Comparison of ENCODE assay signal across 12 cellular contexts in the genomic region with DNA sequence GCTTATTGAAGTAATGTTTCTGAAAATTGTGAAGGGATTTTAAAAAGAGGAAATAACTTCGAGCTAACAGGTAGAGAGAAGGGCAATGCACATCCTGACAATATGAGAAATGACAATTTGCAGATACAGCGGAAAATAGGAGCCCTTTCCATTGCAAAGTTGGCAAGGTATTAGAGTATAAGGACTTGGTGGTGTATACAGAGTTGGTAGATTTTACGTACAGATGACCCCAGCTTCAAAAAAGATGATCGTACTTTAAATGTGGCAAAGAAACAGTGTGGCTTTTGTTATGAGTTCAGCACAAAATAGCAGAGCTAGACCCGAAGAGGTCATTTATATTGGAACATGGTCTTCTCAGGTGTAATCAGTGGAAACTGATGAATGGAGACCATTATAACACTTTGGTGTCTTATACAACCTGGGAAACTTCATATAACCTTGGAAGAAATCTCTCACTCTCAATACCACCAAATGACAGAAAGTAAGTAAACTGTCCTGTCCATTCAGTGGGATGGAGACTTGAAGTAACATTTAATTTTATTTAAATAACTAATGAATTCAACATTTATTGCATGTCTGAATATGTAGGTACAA. TPM values are rescaled to one million over a fixed set of nuclear protein-coding genes. Genes with fewer than 3 reads are reported as not detected.
DNase-seq lines count a peak whose midpoint lies in the region; ATAC-seq and TF ChIP-seq lines count a peak whose summit lies in the region.
"Had no signal": no experiment of that assay in that cellular context is flagged by ENCODE, and none has a peak within 500 bp of the region (broad histone marks: within the 10 kb centered on the region; RNA-seq: fewer than 3 reads in every experiment).

No MANE protein-coding gene starts in this region.

- H3K18ac ChIP-seq in mesenchymal stem cell (ENCODE audit: low read depth in 1 of 2, low read length in 2 of 2) = no peak overlapping the region

- H3K27me3 ChIP-seq in heart right ventricle (no peaks in the 10 kb centered on the region), mesenchymal stem cell (ENCODE audit: control insufficient read depth in 1 of 2, insufficient read depth in 1 of 2, low read length in 2 of 2) (no peaks in the 10 kb centered on the region), upper lobe of right lung (no peaks in the 10 kb centered on the region)

- peaks cover 20 to 25% of the 10 kb centered on the region in 2 donors for H3K36me3 Mint-ChIP-seq in activated naive CD4-positive, alpha-beta T cell treated with anti-CD3 and anti-CD28 coated beads, Interleukin-2, amount 50 U/mL, for 72 hours
- H3K36me3 Mint-ChIP-seq: WTC11 had no signal

- H3K9me3 ChIP-seq in heart right ventricle (peaks cover 0 to 24% (median 7%) of the 10 kb centered on the region in 11 donors), mesenchymal stem cell (ENCODE audit: control insufficient read depth, low read length) (peaks cover 7% of the 10 kb centered on the region), upper lobe of right lung (no peaks in the 10 kb centered on the region)

- H4K91ac ChIP-seq in mesenchymal stem cell (ENCODE audit: low read length) = no peak overlapping the region

- H3K27ac ChIP-seq in heart right ventricle (peak overlapping the region in 8 of 10 donors; percentile 4 to 96 (median 82)), mesenchymal stem cell (ENCODE audit: low read length, poor library complexity, severe bottlenecking) (no peak overlapping the region), upper lobe of right lung (peak overlapping the region; percentile 92)
- H3K27ac ChIP-seq: C4-2B had no signal

- no peak overlapping the region for H3K4me2 ChIP-seq in mesenchymal stem cell (ENCODE audit: low read length, poor library complexity, severe bottlenecking)

- TF ChIP-seq CTCF in heart right ventricle (IDR thresholded peaks at IDR 0.05) (no peak), upper lobe of right lung (IDR thresholded peaks at IDR 0.05) (no peak)

- peak overlapping the region in 9 of 10 donors; percentile 36 to 66 (median 54) for H3K4me3 ChIP-seq in heart right ventricle
- peak overlapping the region in 1 of 2 experiments; percentile 85 for H3K4me3 ChIP-seq in mesenchymal stem cell (ENCODE audit: insufficient read depth in 1 of 2, low read depth in 1 of 2, low read length in 2 of 2)
- peak overlapping the region; percentile 47 for H3K4me3 ChIP-seq in upper lobe of right lung

- H3K9me3 Mint-ChIP-seq in activated naive CD4-positive, alpha-beta T cell treated with anti-CD3 and anti-CD28 coated beads, Interleukin-2, amount 50 U/mL, for 72 hours = no peaks in the 10 kb centered on the region
- H3K9me3 Mint-ChIP-seq: WTC11 had no signal

- H3K4me1 ChIP-seq in heart right ventricle (peaks cover 0 to 22% (median 7%) of the 10 kb centered on the region in 9 donors), mesenchymal stem cell (ENCODE audit: control insufficient read depth, insufficient read depth, low read depth, low read length) (no peaks in the 10 kb centered on the region), upper lobe of right lung (no peaks in the 10 kb centered on the region)

- H3K4ac ChIP-seq in mesenchymal stem cell (ENCODE audit: low read depth in 1 of 2, low read length in 2 of 2) = no peak overlapping the region

- no peak overlapping the region for H2BK12ac ChIP-seq in mesenchymal stem cell (ENCODE audit: low read length in 2 of 2)

- no peak overlapping the region for H2BK120ac ChIP-seq in mesenchymal stem cell (ENCODE audit: low read depth, low read length)

- H3K36me3 ChIP-seq in heart right ventricle (peaks cover 0 to 4% (median 0%) of the 10 kb centered on the region in 9 donors), mesenchymal stem cell (ENCODE audit: control insufficient read depth in 1 of 2, insufficient read depth in 2 of 2, low read depth in 1 of 2, low read length in 2 of 2) (peaks cover 0 to 10% of the 10 kb centered on the region in 2 experiments), upper lobe of right lung (no peaks in the 10 kb centered on the region)

- DNase-seq in heart right ventricle (no peak), Right ventricle myocardium inferior (ENCODE audit: missing footprints) (no peak), mesenchymal stem cell (no peak), upper lobe of right lung (no peak), COR-L47 (lab: John Stamatoyannopoulos, UW) (no peak), MV-4-11 (lab: John Stamatoyannopoulos, UW) (no peak)
- DNase-seq in activated naive CD4-positive, alpha-beta T cell treated with anti-CD3 and anti-CD28 coated beads, Interleukin-2, amount 50 U/mL, for 72 hours (ENCODE audit: low spot score in 2 of 2) = no peak
- DNase-seq: left colon, NCI-H2029 treated with DMSO at 0.1 percent for 48 hours had no signal

- no peak overlapping the region for H2BK5ac ChIP-seq in mesenchymal stem cell (ENCODE audit: low read depth, low read length, poor library complexity, severe bottlenecking)

- H3K27ac Mint-ChIP-seq in activated naive CD4-positive, alpha-beta T cell treated with anti-CD3 and anti-CD28 coated beads, Interleukin-2, amount 50 U/mL, for 72 hours = peak overlapping the region; percentile 85 to 91
- H3K27ac Mint-ChIP-seq: WTC11 had no signal

- H2BK15ac ChIP-seq in mesenchymal stem cell (ENCODE audit: low read depth, poor library complexity, severe bottlenecking) = no peak overlapping the region

- peak overlapping the region; percentile 95 for H3K9ac ChIP-seq in mesenchymal stem cell (ENCODE audit: low read length)

- no peak overlapping the region for H2AK5ac ChIP-seq in mesenchymal stem cell (ENCODE audit: low read length, severe bottlenecking)

- H4K8ac ChIP-seq in mesenchymal stem cell (ENCODE audit: low read length) = no peak overlapping the region

- no peak overlapping the region for H3K23ac ChIP-seq in mesenchymal stem cell (ENCODE audit: low read length in 2 of 2)

- ATAC-seq in heart right ventricle = no peak
- no peak for ATAC-seq in Right ventricle myocardium inferior
- peak in 1 of 2 donors; percentile 6 for ATAC-seq in activated naive CD4-positive, alpha-beta T cell treated with anti-CD3 and anti-CD28 coated beads, Interleukin-2, amount 50 U/mL, for 72 hours
- no peak for ATAC-seq in upper lobe of right lung
- ATAC-seq in GM19397 (IDR thresholded peaks at IDR 0.05; ENCODE audit: unreplicated experiment) = no peak
- ATAC-seq: left colon, WTC11 had no signal

- H3K14ac ChIP-seq in mesenchymal stem cell (ENCODE audit: low read length in 2 of 2) = no peak overlapping the region

- 52 to 71% methylated on average over 5 of the region's 5 CpGs for WGBS in heart right ventricle, 2 donors
- WGBS in mesenchymal stem cell = 88% methylated on average over 4 of the region's 5 CpGs

- intact Hi-C loops in heart right ventricle (cut with DNase I) = loop anchor here in 2 of 10 donors (5.0 to 10.0 kb wide), 2 partner anchors 120 to 212 kb away; no protein-coding TSS in a partner anchor
- intact Hi-C loops in Right ventricle myocardium inferior (cut with DNase I) = no loop called here
- intact Hi-C loops in upper lobe of right lung (cut with DNase I) = no loop called here

- no peaks in the 10 kb centered on the region for H3K79me1 ChIP-seq in mesenchymal stem cell (replicated peaks; ENCODE audit: low read length, poor library complexity, severe bottlenecking)

- H2AFZ ChIP-seq in mesenchymal stem cell (ENCODE audit: low read depth, low read length) = no peak overlapping the region

RNA-seq across cellular contexts. Expression of a gene that starts 2.3 kb away (rescaled TPM):
- total RNA-seq in heart right ventricle (10 to 100 TPM in 1 of 10 donors, 1 to 10 TPM in 9; 2.6 to 13.9 (median 3.8) TPM), Right ventricle myocardium inferior (6.8 TPM), upper lobe of right lung (24.6 TPM)
- 10 to 100 TPM in 1 of 2 donors, 1 to 10 TPM in 1; 4.6 to 10.3 TPM for polyA plus RNA-seq in heart right ventricle
- total RNA-seq in activated naive CD4-positive, alpha-beta T cell treated with anti-CD3 and anti-CD28 coated beads, Interleukin-2, amount 50 U/mL, for 72 hours = 10 to 100 TPM; 15.0 to 42.0 TPM
- polyA plus RNA-seq in mesenchymal stem cell (2013, experiment 1 of 2) = 89.1 TPM
- polyA plus RNA-seq in mesenchymal stem cell (2013, experiment 2 of 2) = 94.1 TPM

RNA-seq across cellular contexts. Expression of a gene that starts 14.4 kb away (rescaled TPM):
- not detected for total RNA-seq in heart right ventricle
- polyA plus RNA-seq in heart right ventricle = not detected
- total RNA-seq in Right ventricle myocardium inferior = not detected
- total RNA-seq in activated naive CD4-positive, alpha-beta T cell treated with anti-CD3 and anti-CD28 coated beads, Interleukin-2, amount 50 U/mL, for 72 hours = not detected
- polyA plus RNA-seq in mesenchymal stem cell (2013, experiment 1 of 2) = not detected
- polyA plus RNA-seq in mesenchymal stem cell (2013, experiment 2 of 2) = not detected
- total RNA-seq in upper lobe of right lung = not detected
- total RNA-seq: left colon, WTC11 had no signal

RNA-seq across cellular contexts. Expression of a gene that starts 39.6 kb away (rescaled TPM):
- total RNA-seq in heart right ventricle (1 to 10 TPM in 1 of 10 donors, under 1 TPM in 3, not detected in 6; 0.19 to 1.8 (median 0.40) TPM), Right ventricle myocardium inferior (0.24 TPM), upper lobe of right lung (2.7 TPM)
- 1 to 10 TPM in 1 of 2 donors, under 1 TPM in 1; 0.19 to 2.3 TPM for polyA plus RNA-seq in heart right ventricle
- total RNA-seq in activated naive CD4-positive, alpha-beta T cell treated with anti-CD3 and anti-CD28 coated beads, Interleukin-2, amount 50 U/mL, for 72 hours = under 1 TPM in 1 of 2 donors, not detected in 1; 0.45 TPM
- polyA plus RNA-seq in mesenchymal stem cell (2013, experiment 1 of 2) = not detected
- polyA plus RNA-seq in mesenchymal stem cell (2013, experiment 2 of 2) = 0.10 TPM
- total RNA-seq: WTC11 had no signal
